18 cellular contexts compared by ENCODE assay signal in the genomic region with DNA sequence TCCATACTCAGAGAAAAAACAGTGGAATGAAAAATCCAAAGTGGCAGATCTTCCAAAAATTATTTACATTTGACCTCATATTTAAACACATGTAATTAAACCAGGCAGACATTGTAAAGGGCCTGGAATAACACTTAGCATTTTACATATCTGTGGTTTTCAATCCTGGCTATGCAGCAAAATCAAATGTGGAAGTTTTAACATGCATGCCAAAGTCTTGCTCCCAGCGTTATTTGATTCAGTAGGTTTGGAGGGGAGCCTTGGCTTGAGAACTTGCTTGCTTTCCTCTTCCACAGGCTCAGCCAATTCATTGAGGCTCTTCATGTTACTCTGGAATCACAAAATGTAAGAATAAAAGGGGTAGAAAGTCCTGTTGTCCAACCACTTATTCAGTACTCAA. TPM values are rescaled to one million over a fixed set of nuclear protein-coding genes. Genes with fewer than 3 reads are reported as not detected.
DNase-seq lines count a peak whose midpoint lies in the region; ATAC-seq, FAIRE-seq and TF ChIP-seq lines count a peak whose summit lies in the region.
"Had no signal": no experiment of that assay in that cellular context is flagged by ENCODE, and none has a peak within 500 bp of the region (broad histone marks: within the 10 kb centered on the region; RNA-seq: fewer than 3 reads in every experiment).

No MANE protein-coding gene starts in this region.

- peak overlapping the region; percentile 37 for H3K9ac ChIP-seq in SK-N-MC (ENCODE audit: insufficient read length)
- H3K9ac ChIP-seq in neural progenitor cell = no peak overlapping the region

- H3K9me3 Mint-ChIP-seq in neural progenitor cell (no peaks in the 10 kb centered on the region), type B pancreatic cell (peaks cover 7% of the 10 kb centered on the region)
- H3K9me3 Mint-ChIP-seq: CD4-positive, alpha-beta T cell; H9; IgD-negative memory B cell had no signal

- H3F3A ChIP-seq in neural progenitor cell (ENCODE audit: low read depth) = no peaks in the 10 kb centered on the region

- no peaks in the 10 kb centered on the region for H3K79me2 ChIP-seq in neural progenitor cell (ENCODE audit: low read depth)

- H3K27me3 ChIP-seq in neural progenitor cell = no peaks in the 10 kb centered on the region

- peak; percentile 54 for DNase-seq in AG10803 (ENCODE audit: low read depth)
- peak; percentile 69 for DNase-seq in SK-N-MC (ENCODE audit: low read depth, low spot score)
- peak; percentile 20 for DNase-seq in fibroblast of gingiva (ENCODE audit: low read depth)
- DNase-seq in neural progenitor cell (ENCODE audit: low spot score) = no peak
- DNase-seq in GM19239 (ENCODE audit: insufficient read length, low spot score) = no peak
- DNase-seq in type B pancreatic cell (ENCODE audit: extremely low spot score, unreplicated experiment) = no peak
- DNase-seq in mucosa of descending colon = no peak
- DNase-seq: AML-193; CD4-positive, alpha-beta T cell; DMS153; DMS79; GDM1; GOT3; H9; KG1 had no signal

- no peaks in the 10 kb centered on the region for H3K27me3 Mint-ChIP-seq in neural progenitor cell (ENCODE audit: insufficient read depth, low read depth)
- no peaks in the 10 kb centered on the region for H3K27me3 Mint-ChIP-seq in type B pancreatic cell

- H3K4me3 ChIP-seq in AG10803 (ENCODE audit: low read length) (no peak overlapping the region), SK-N-MC (peak overlapping the region; percentile 32; the same call in 1 of the 2 replicates), neural progenitor cell (no peak overlapping the region), mucosa of descending colon (no peak overlapping the region)

- intact Hi-C loops in mucosa of descending colon (cut with DNase I, micrococcal nuclease) = no loop called here

- no peaks in the 10 kb centered on the region for H4K20me1 ChIP-seq in neural progenitor cell (ENCODE audit: low read depth)

- H3K4me2 ChIP-seq in neural progenitor cell = no peak overlapping the region

- H3K4me1 Mint-ChIP-seq in neural progenitor cell = no peaks in the 10 kb centered on the region
- H3K4me1 Mint-ChIP-seq in type B pancreatic cell (ENCODE audit: unreplicated experiment) = no peaks in the 10 kb centered on the region
- H3K4me1 Mint-ChIP-seq: H9, IgD-negative memory B cell had no signal

- H3K4me1 ChIP-seq in neural progenitor cell = no peaks in the 10 kb centered on the region
- H3K4me1 ChIP-seq in mucosa of descending colon (ENCODE audit: low read depth) = no peaks in the 10 kb centered on the region

- FAIRE-seq in GM19239 (lab: Jason Lieb, UNC) = no peak
- FAIRE-seq: HepG2 had no signal

- H3K36me3 Mint-ChIP-seq in neural progenitor cell = no peaks in the 10 kb centered on the region
- H3K36me3 Mint-ChIP-seq in type B pancreatic cell = no peaks in the 10 kb centered on the region
- H3K36me3 Mint-ChIP-seq: IgD-negative memory B cell had no signal

- H3K4me3 Mint-ChIP-seq in neural progenitor cell = no peak overlapping the region
- H3K4me3 Mint-ChIP-seq in type B pancreatic cell = no peak overlapping the region
- H3K4me3 Mint-ChIP-seq: CD4-positive, alpha-beta T cell; H9; IgD-negative memory B cell had no signal

- H3K9me3 ChIP-seq in SK-N-MC (ENCODE audit: low read depth, low read length) = no peaks in the 10 kb centered on the region
- H3K9me3 ChIP-seq in neural progenitor cell (ENCODE audit: low read depth) = no peaks in the 10 kb centered on the region
- H3K9me3 ChIP-seq in mucosa of descending colon = no peaks in the 10 kb centered on the region

- peak overlapping the region; percentile 91 for H3K27ac ChIP-seq in SK-N-MC
- no peak overlapping the region for H3K27ac ChIP-seq in neural progenitor cell
- H3K27ac ChIP-seq: C4-2B had no signal

- H3K36me3 ChIP-seq in SK-N-MC (ENCODE audit: insufficient read depth, low read length) (no peaks in the 10 kb centered on the region), neural progenitor cell (no peaks in the 10 kb centered on the region), mucosa of descending colon (ENCODE audit: low read depth) (no peaks in the 10 kb centered on the region)

- no peak for ATAC-seq in mucosa of descending colon
- ATAC-seq: HepG2 had no signal

- TF ChIP-seq CTCF in AG10803 (conservative IDR thresholded peaks at IDR 0.05; ENCODE audit: low read length) (no peak), neural progenitor cell (IDR thresholded peaks at IDR 0.05) (no peak), type B pancreatic cell (conservative IDR thresholded peaks at IDR 0.05) (no peak), mucosa of descending colon (IDR thresholded peaks at IDR 0.05) (no peak)

- peak overlapping the region; percentile 71 for H2AFZ ChIP-seq in neural progenitor cell (replicated peaks)

- H3K27ac Mint-ChIP-seq in neural progenitor cell (no peak overlapping the region), type B pancreatic cell (no peak overlapping the region)
- H3K27ac Mint-ChIP-seq: CD4-positive, alpha-beta T cell; H9; IgD-negative memory B cell had no signal

RNA-seq across cellular contexts. Expression of a gene that starts 42.5 kb away (rescaled TPM):
- 64.0 and 84.0 TPM in 2 replicates for total RNA-seq in neural progenitor cell (ENCODE audit: low replicate concordance)
- 34.6 and 44.7 TPM in 2 replicates for total RNA-seq in type B pancreatic cell (ENCODE audit: low replicate concordance)
- total RNA-seq in mucosa of descending colon = 10 to 100 TPM; 32.0 to 38.4 (median 36.3) TPM

Comparison
In these comparisons a context has a peak if more than half of its experiments do, and no peak if none do; other contexts are left out.
1. DNase-seq: peak in AG10803 (single experiment), SK-N-MC (single experiment) and fibroblast of gingiva (single experiment); none in neural progenitor cell (single experiment), GM19239 (single experiment), type B pancreatic cell (single experiment) and mucosa of descending colon (0 of 3).